ENCODE assay signal across 14 cellular contexts in the genomic region with DNA sequence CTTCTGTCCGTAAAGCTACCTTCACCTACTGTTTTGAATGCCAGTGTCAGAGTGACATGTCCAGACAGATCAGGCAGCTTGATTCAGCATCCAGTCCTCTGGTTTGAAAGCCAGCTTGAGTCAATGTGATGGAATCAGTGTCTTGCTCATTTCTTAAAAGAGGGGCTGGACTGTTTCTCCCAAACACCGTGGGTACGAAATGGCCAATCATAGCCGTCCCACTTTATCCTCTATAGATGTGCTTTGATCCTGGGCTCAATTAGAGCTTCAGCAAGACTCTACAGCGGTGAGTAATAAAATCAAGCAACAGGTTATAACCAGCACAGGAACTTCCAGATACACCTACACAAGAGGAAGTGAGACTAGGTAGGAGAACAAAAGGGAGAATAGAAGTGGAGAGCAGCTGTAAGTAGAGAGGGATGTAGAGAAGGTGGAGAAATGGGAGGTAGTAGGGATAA. TPM values are rescaled to one million over a fixed set of nuclear protein-coding genes. Genes with fewer than 3 reads are reported as not detected.
DNase-seq lines count a peak whose midpoint lies in the region; ATAC-seq and TF ChIP-seq lines count a peak whose summit lies in the region.
"Had no signal": no experiment of that assay in that cellular context is flagged by ENCODE, and none has a peak within 500 bp of the region (broad histone marks: within the 10 kb centered on the region; RNA-seq: fewer than 3 reads in every experiment).

No MANE protein-coding gene starts in this region.

- ATAC-seq in GM19438 (IDR thresholded peaks at IDR 0.05; ENCODE audit: low read depth, unreplicated experiment), result peak; percentile 61
- peak; percentile 91 for ATAC-seq in HG02852 (IDR thresholded peaks at IDR 0.05; ENCODE audit: unreplicated experiment)
- ATAC-seq in stimulated activated naive CD8-positive, alpha-beta T cell treated with anti-CD3 and anti-CD28 coated beads, Interleukin-15, Interleukin-2, amounts not matched to agents 100 U/mL and 50 U/mL, for 24 hours, result no peak

- intact Hi-C loops in CD4-positive, alpha-beta memory T cell (cut with micrococcal nuclease), result no loop called here

- H3K9me3 ChIP-seq in CD4-positive, alpha-beta memory T cell (ENCODE audit: control insufficient read depth in 1 of 2, low read length in 2 of 2), result no peaks in the 10 kb centered on the region

- no peak overlapping the region for H3K4me3 Mint-ChIP-seq in CD4-positive, alpha-beta memory T cell
- H3K4me3 Mint-ChIP-seq: activated naive CD4-positive, alpha-beta T cell treated with anti-CD3 and anti-CD28 coated beads, Interleukin-2, amount 50 U/mL, for 24 hours had no signal

- H3K27me3 Mint-ChIP-seq in CD4-positive, alpha-beta memory T cell, result peaks cover 3 to 5% of the 10 kb centered on the region in 2 donors

- H3K4me1 Mint-ChIP-seq in CD4-positive, alpha-beta memory T cell, result peaks cover 2 to 5% (median 3%) of the 10 kb centered on the region in 4 donors
- H3K4me1 Mint-ChIP-seq: activated naive CD4-positive, alpha-beta T cell treated with anti-CD3 and anti-CD28 coated beads, Interleukin-2, amount 50 U/mL, for 24 hours had no signal

- H3K36me3 Mint-ChIP-seq in CD4-positive, alpha-beta memory T cell, result no peaks in the 10 kb centered on the region
- H3K36me3 Mint-ChIP-seq: activated naive CD4-positive, alpha-beta T cell treated with anti-CD3 and anti-CD28 coated beads, Interleukin-2, amount 50 U/mL, for 24 hours had no signal

- H3K27me3 ChIP-seq in CD4-positive, alpha-beta memory T cell (ENCODE audit: insufficient read depth, low read length), result no peaks in the 10 kb centered on the region

- H3K36me3 ChIP-seq in CD4-positive, alpha-beta memory T cell (ENCODE audit: insufficient read depth, low read length), result no peaks in the 10 kb centered on the region

- peak overlapping the region in 1 of 7 donors; percentile 5 for H3K27ac Mint-ChIP-seq in CD4-positive, alpha-beta memory T cell
- H3K27ac Mint-ChIP-seq: activated naive CD4-positive, alpha-beta T cell treated with anti-CD3 and anti-CD28 coated beads, Interleukin-2, amount 50 U/mL, for 24 hours had no signal

- POLR2A ChIA-PET in CD4-positive, alpha-beta memory T cell (lab: Charles Lee; ENCODE audit: partially characterized antibody), result no interaction called here

- CTCF ChIA-PET in CD4-positive, alpha-beta memory T cell (lab: Charles Lee; ENCODE audit: partially characterized antibody), result no interaction called here

- TF ChIP-seq CTCF in GM12865 (IDR thresholded peaks at IDR 0.05; ENCODE audit: insufficient read depth, low read depth, low read length, missing control alignments), result no peak

- peak; percentile 50 for DNase-seq in GM12865 (ENCODE audit: low read depth)
- peak; percentile 87 for DNase-seq in HPDE6-E6E7 (ENCODE audit: extremely low spot score)
- DNase-seq in CD4-positive, alpha-beta memory T cell, result no peak
- no peak for DNase-seq in AG08396 (ENCODE audit: low spot score)
- DNase-seq in stimulated activated naive CD8-positive, alpha-beta T cell treated with anti-CD3 and anti-CD28 coated beads, Interleukin-15, Interleukin-2, amounts not matched to agents 100 U/mL and 50 U/mL, for 24 hours, result no peak
- DNase-seq in superior temporal gyrus (ENCODE audit: extremely low spot score), result no peak
- DNase-seq: GDM1, PC-9 had no signal

- H3K27ac ChIP-seq in CD4-positive, alpha-beta memory T cell (ENCODE audit: low read depth, low read length), result no peak overlapping the region
- H3K27ac ChIP-seq: PC-9 had no signal

- H3K9me3 Mint-ChIP-seq in CD4-positive, alpha-beta memory T cell, result peaks cover 0 to 3% (median 0%) of the 10 kb centered on the region in 8 donors
- H3K9me3 Mint-ChIP-seq: activated naive CD4-positive, alpha-beta T cell treated with anti-CD3 and anti-CD28 coated beads, Interleukin-2, amount 50 U/mL, for 24 hours had no signal

- H3K4me3 ChIP-seq in GM12865 (ENCODE audit: low read depth, low read length), result peak overlapping the region; percentile 19; the same call in 1 of the 2 replicates
- no peak overlapping the region for H3K4me3 ChIP-seq in CD4-positive, alpha-beta memory T cell (ENCODE audit: low read length in 2 of 2)
- H3K4me3 ChIP-seq: PC-9 had no signal

- H3K4me1 ChIP-seq in CD4-positive, alpha-beta memory T cell (ENCODE audit: insufficient read depth, low read length), result no peaks in the 10 kb centered on the region

RNA-seq across cellular contexts. Expression of a gene that starts 17.0 kb away (rescaled TPM):
- not detected for total RNA-seq in CD4-positive, alpha-beta memory T cell
- not detected for polyA plus RNA-seq in CD4-positive, alpha-beta memory T cell
- total RNA-seq: dermis microvascular lymphatic vessel endothelial cell, myocyte, PC-9, skeletal muscle tissue had no signal

RNA-seq across cellular contexts. Expression of a gene that starts 51.5 kb away (rescaled TPM):
- not detected for total RNA-seq in CD4-positive, alpha-beta memory T cell
- polyA plus RNA-seq in CD4-positive, alpha-beta memory T cell, result not detected
- total RNA-seq: dermis microvascular lymphatic vessel endothelial cell, myocyte, PC-9, skeletal muscle tissue had no signal

RNA-seq across cellular contexts. Expression of a gene that starts 55.5 kb away (rescaled TPM):
- not detected for total RNA-seq in CD4-positive, alpha-beta memory T cell
- polyA plus RNA-seq in CD4-positive, alpha-beta memory T cell, result not detected
- total RNA-seq: dermis microvascular lymphatic vessel endothelial cell, myocyte, PC-9, skeletal muscle tissue had no signal

Comparison
In these comparisons a context has a peak if more than half of its experiments do, and no peak if none do; other contexts are left out.
1. DNase-seq: peak in GM12865 (single experiment) and HPDE6-E6E7 (single experiment); none in CD4-positive, alpha-beta memory T cell (0 of 5), AG08396 (single experiment), stimulated activated naive CD8-positive, alpha-beta T cell treated with anti-CD3 and anti-CD28 coated beads, Interleukin-15, Interleukin-2, amounts not matched to agents 100 U/mL and 50 U/mL, for 24 hours (single experiment) and superior temporal gyrus (single experiment).